Comparison of ENCODE assay signal across 12 cellular contexts in the genomic region with DNA sequence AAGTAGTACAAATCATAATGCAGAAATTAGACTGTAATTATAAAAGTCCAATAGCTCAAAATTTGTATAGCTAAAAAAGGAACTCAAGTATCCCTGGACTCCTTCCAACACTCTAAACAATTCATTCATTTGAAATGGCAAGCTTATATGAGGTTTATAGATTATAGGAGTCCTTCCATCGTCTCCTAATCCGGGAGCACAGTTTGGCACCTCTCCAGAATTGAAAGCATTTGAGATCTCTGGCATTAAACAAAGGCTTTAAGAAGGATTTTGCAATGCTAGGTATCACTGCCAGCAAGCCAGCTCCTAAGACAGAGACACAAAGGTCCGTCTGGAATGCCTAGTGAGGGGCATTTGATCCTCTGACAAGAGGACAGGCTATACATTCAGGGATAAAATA.
DNase-seq lines count a peak whose midpoint lies in the region; ATAC-seq, FAIRE-seq and TF ChIP-seq lines count a peak whose summit lies in the region.
"Had no signal": no experiment of that assay in that cellular context is flagged by ENCODE, and none has a peak within 500 bp of the region (broad histone marks: within the 10 kb centered on the region; RNA-seq: fewer than 3 reads in every experiment).

No MANE protein-coding gene starts in this region.

- H3K36me3 ChIP-seq in esophagus squamous epithelium, result peaks cover 0 to 3% (median 0%) of the 10 kb centered on the region in 3 donors
- H3K36me3 ChIP-seq: ovary had no signal

- no peaks in the 10 kb centered on the region for H3K9me3 ChIP-seq in esophagus squamous epithelium
- H3K9me3 ChIP-seq: ovary had no signal

- peak overlapping the region in 3 of 4 donors; percentile 70 to 85 (median 74) for H3K27ac ChIP-seq in esophagus squamous epithelium
- H3K27ac ChIP-seq: ovary had no signal

- 17 to 44% methylated on average over 3 of the region's 3 CpGs for WGBS in esophagus squamous epithelium, 2 donors

- no peaks in the 10 kb centered on the region for H3K27me3 ChIP-seq in esophagus squamous epithelium
- H3K27me3 ChIP-seq: ovary had no signal

- intact Hi-C loops in esophagus squamous epithelium (cut with DNase I), result loop anchor here (10.0 kb wide), 1 partner anchor 90 kb away; a partner anchor contains a TSS

- peaks cover 35 to 89% (median 63%) of the 10 kb centered on the region in 3 donors for H3K4me1 ChIP-seq in esophagus squamous epithelium

- no peak for ATAC-seq in GM21367 (IDR thresholded peaks at IDR 0.05; ENCODE audit: unreplicated experiment)

- peak; percentile 12 for DNase-seq in LoVo (ENCODE audit: low spot score)
- peak; percentile 98 for DNase-seq in NCI-H82 (lab: John Stamatoyannopoulos, UW)
- DNase-seq in esophagus squamous epithelium (lab: John Stamatoyannopoulos, UW), result no peak
- peak; percentile 86 for DNase-seq in retinal pigment epithelial cell (ENCODE audit: low read depth)
- DNase-seq in D721Med (ENCODE audit: insufficient read length, low spot score), result no peak
- DNase-seq in stimulated activated CD4-positive, alpha-beta T cell treated with anti-CD3 and anti-CD28 coated beads, Interleukin-1b, Interleukin-23, amount 100 ng/mL, for 48 hours, result no peak
- DNase-seq: activated effector memory CD4-positive, alpha-beta T cell treated with anti-CD3 and anti-CD28 coated beads, Interleukin-2, amount 50 U/mL, for 16 hours; NCI-H1436 had no signal

- no peak for FAIRE-seq in D721Med (lab: Jason Lieb, UNC)
- FAIRE-seq: H1, urothelium cell line had no signal

- H3K4me3 ChIP-seq in esophagus squamous epithelium, result no peak overlapping the region
- H3K4me3 ChIP-seq in retinal pigment epithelial cell (ENCODE audit: low read length), result no peak overlapping the region
- H3K4me3 ChIP-seq: ovary had no signal

- TF ChIP-seq CTCF in esophagus squamous epithelium (IDR thresholded peaks at IDR 0.05), result no peak
- no peak for TF ChIP-seq CTCF in retinal pigment epithelial cell (conservative IDR thresholded peaks at IDR 0.05; ENCODE audit: low read depth, low read length)
- no peak for TF ChIP-seq CTCF in D721Med (IDR thresholded peaks at IDR 0.05; ENCODE audit: insufficient read depth, missing control alignments)

- no peak for TF ChIP-seq POLR2A in esophagus squamous epithelium (IDR thresholded peaks at IDR 0.05)

Comparison
In these comparisons a context has a peak if more than half of its experiments do, and no peak if none do; other contexts are left out.
1. DNase-seq: peak in LoVo (single experiment), NCI-H82 (single experiment) and retinal pigment epithelial cell (single experiment); none in esophagus squamous epithelium (single experiment), D721Med (single experiment) and stimulated activated CD4-positive, alpha-beta T cell treated with anti-CD3 and anti-CD28 coated beads, Interleukin-1b, Interleukin-23, amount 100 ng/mL, for 48 hours (single experiment).